Comparison of ENCODE assay signal across 33 cellular contexts in genomic region chr1:11623702-11624101, GRCh38.
"Had no signal": no experiment of that assay in that cellular context is flagged by ENCODE, and none has a peak within 500 bp of the region (broad histone marks: within the 10 kb centered on the region; RNA-seq: fewer than 3 reads in every experiment).

No MANE protein-coding gene starts in this region.

- ATAC-seq: activated CD4-positive, alpha-beta T cell treated with anti-CD3 and anti-CD28 coated beads for 36 hours; activated CD4-positive, CD25-positive, alpha-beta regulatory T cell treated with anti-CD3 and anti-CD28 coated beads, Interleukin-2, amount 50 U/mL, for 24 hours; activated CD8-positive, alpha-beta memory T cell treated with anti-CD3 and anti-CD28 coated beads, Interleukin-2, amount 10 ng/mL, durations not matched to agents 7 days and 5 days; activated CD8-positive, alpha-beta T cell treated with anti-CD3 and anti-CD28 coated beads, Interleukin-2, amount 10 ng/mL, durations not matched to agents 7 days and 5 days; activated naive CD8-positive, alpha-beta T cell treated with anti-CD3 and anti-CD28 coated beads, Interleukin-2, amount 50 U/mL, for 24 hours; body of pancreas; WTC11 had no signal

- H3K27ac ChIP-seq: ascending aorta, body of pancreas, brain microvascular endothelial cell, breast epithelium, WERI-Rb-1 had no signal

- H3K9me3 ChIP-seq: ascending aorta, body of pancreas, breast epithelium had no signal

- DNase-seq: activated CD4-positive, alpha-beta memory T cell treated with anti-CD3 and anti-CD28 coated beads, Interleukin-2, amount 10 ng/mL, durations not matched to agents 7 days and 5 days; activated CD4-positive, alpha-beta T cell treated with anti-CD3 and anti-CD28 coated beads for 1 hour; activated CD4-positive, alpha-beta T cell treated with anti-CD3 and anti-CD28 coated beads for 36 hours; activated CD4-positive, alpha-beta T cell treated with anti-CD3 and anti-CD28 coated beads for 48 hours; activated CD4-positive, alpha-beta T cell treated with anti-CD3 and anti-CD28 coated beads, Interleukin-2, amount 10 ng/mL, durations not matched to agents 7 days and 5 days; activated CD4-positive, alpha-beta T cell treated with anti-CD3 and anti-CD28 coated beads, Interleukin-2, amount 50 U/mL, for 48 hours; activated CD4-positive, CD25-positive, alpha-beta regulatory T cell; activated CD8-positive, alpha-beta memory T cell treated with anti-CD3 and anti-CD28 coated beads for 24 hours; activated CD8-positive, alpha-beta memory T cell treated with anti-CD3 and anti-CD28 coated beads, Interleukin-2, amount 10 ng/mL, durations not matched to agents 7 days and 5 days; activated CD8-positive, alpha-beta memory T cell treated with anti-CD3 and anti-CD28 coated beads, Interleukin-2, amount 50 U/mL, for 48 hours; activated CD8-positive, alpha-beta T cell treated with anti-CD3 and anti-CD28 coated beads, Interleukin-2, amount 10 ng/mL, durations not matched to agents 7 days and 5 days; activated effector memory CD4-positive, alpha-beta T cell treated with Interleukin-2 at 50 U/mL for 16 hours; activated gamma-delta T cell; activated naive CD4-positive, alpha-beta T cell treated with anti-CD3 and anti-CD28 coated beads, Interleukin-2, amount 10 ng/mL, durations not matched to agents 7 days and 5 days; activated naive CD4-positive, alpha-beta T cell treated with Interleukin-2 at 50 U/mL for 16 hours; activated naive CD8-positive, alpha-beta T cell treated with anti-CD3 and anti-CD28 coated beads, Interleukin-2, amount 10 ng/mL, durations not matched to agents 7 days and 5 days; activated naive CD8-positive, alpha-beta T cell treated with anti-CD3 and anti-CD28 coated beads, Interleukin-2, amount 50 U/mL, for 24 hours; activated T-cell treated with anti-CD3 and anti-CD28 coated beads, Interleukin-2, amount 50 U/mL, for 24 hours; activated T-cell treated with anti-CD3 and anti-CD28 coated beads, Interleukin-2, amount 50 U/mL, for 48 hours; amygdala; anterior cingulate cortex; body of pancreas; brain microvascular endothelial cell; central memory CD4-positive, alpha-beta T cell; T-helper 1 cell; T-helper 2 cell; T-helper 9 cell; WERI-Rb-1 had no signal

- H3K4me1 ChIP-seq: ascending aorta, body of pancreas, breast epithelium had no signal

- FAIRE-seq: TTC549 had no signal

- H3K4me3 ChIP-seq: ascending aorta, body of pancreas, breast epithelium had no signal

- H3K27me3 ChIP-seq: ascending aorta, body of pancreas, brain microvascular endothelial cell had no signal

- H3K36me3 ChIP-seq: ascending aorta, brain microvascular endothelial cell, breast epithelium, WERI-Rb-1 had no signal
